Comparison of ENCODE assay signal across 8 cellular contexts in genomic region chrX:65668362-65669310, GRCh38. TPM values are rescaled to one million over a fixed set of nuclear protein-coding genes. Genes with fewer than 3 reads are reported as not detected.
DNase-seq lines count a peak whose midpoint lies in the region; ATAC-seq, FAIRE-seq and TF ChIP-seq lines count a peak whose summit lies in the region.

No MANE protein-coding gene starts in this region.

- H3K4me3 ChIP-seq in CD4-positive, alpha-beta memory T cell (ENCODE audit: low read length in 2 of 2), result peak overlapping the region; percentile 82 to 84
- peak overlapping the region; percentile 45 to 75 (median 62) for H3K4me3 ChIP-seq in H1 (ENCODE audit: extremely low read depth in 1 of 4, insufficient read depth in 2 of 4, low read depth in 3 of 4, low read length in 4 of 4)

- no peaks in the 10 kb centered on the region for H3K27me3 Mint-ChIP-seq in CD4-positive, alpha-beta memory T cell
- no peaks in the 10 kb centered on the region for H3K27me3 Mint-ChIP-seq in mesothelial cell of epicardium (ENCODE audit: low read depth)

- peak overlapping the region; percentile 38; the same call in 1 of the 2 replicates for H3K18ac ChIP-seq in H1 (ENCODE audit: extremely low read depth, low read length)

- H3K9me3 Mint-ChIP-seq in CD4-positive, alpha-beta memory T cell, result peaks cover 0 to 1% (median 0%) of the 10 kb centered on the region in 8 donors
- peaks cover 12% of the 10 kb centered on the region for H3K9me3 Mint-ChIP-seq in mesothelial cell of epicardium

- peak overlapping the region; percentile 91 for H2BK5ac ChIP-seq in H1 (ENCODE audit: low read depth, low read length)

- peaks cover 27 to 63% (median 41%) of the 10 kb centered on the region in 4 donors for H3K4me1 Mint-ChIP-seq in CD4-positive, alpha-beta memory T cell
- peaks cover 16% of the 10 kb centered on the region for H3K4me1 Mint-ChIP-seq in mesothelial cell of epicardium

- peak overlapping the region; percentile 57; the same call in 1 of the 2 replicates for H4K8ac ChIP-seq in H1 (ENCODE audit: extremely low read depth, insufficient read depth, low read length)

- H2BK120ac ChIP-seq in H1 (replicated peaks; ENCODE audit: low read depth, low read length), result no peak overlapping the region

- WGBS in H1 (ENCODE audit: extremely low coverage in 1 of 2, insufficient coverage in 1 of 2, insufficient read length in 1 of 2, insufficient replicate concordance in 2 of 2, low coverage in 1 of 2, low lambda C conversion rate in 2 of 2, missing lambda C conversion rate in 1 of 2), 2 experiments, result 11% methylated on average over 8 of the region's 13 CpGs; no CpG with 5 or more reads in 1 of the 2 experiments

- peaks cover 0 to 48% of the 10 kb centered on the region in 2 experiments; a peak in 2 of 4 replicates for H3K79me2 ChIP-seq in H1 (ENCODE audit: control insufficient read depth in 1 of 2, insufficient read depth in 2 of 2, low read length in 2 of 2)

- H3K36me3 ChIP-seq in CD4-positive, alpha-beta memory T cell (ENCODE audit: insufficient read depth, low read length), result no peaks in the 10 kb centered on the region
- H3K36me3 ChIP-seq in H1 (ENCODE audit: control insufficient read depth in 2 of 4, insufficient read depth in 4 of 4, low read length in 3 of 4), result no peaks in the 10 kb centered on the region

- no peak overlapping the region for H2BK20ac ChIP-seq in H1 (ENCODE audit: low read length)

- H3K14ac ChIP-seq in H1 (ENCODE audit: insufficient read length), result no peak overlapping the region

- TF ChIP-seq RAD21 in H1 (IDR thresholded peaks at IDR 0.05 in 1 of 2, conservative IDR thresholded peaks at IDR 0.05 in 1 of 2; ENCODE audit: low read depth in 2 of 2, low read length in 2 of 2), result no peak

- H4K20me1 ChIP-seq in H1 (replicated peaks in 1 of 2; ENCODE audit: control insufficient read depth in 1 of 2, insufficient read depth in 2 of 2, low read length in 2 of 2), result no peaks in the 10 kb centered on the region

- peak overlapping the region; percentile 88 to 96 (median 94) for H3K27ac Mint-ChIP-seq in CD4-positive, alpha-beta memory T cell
- H3K27ac Mint-ChIP-seq in mesothelial cell of epicardium, result peak overlapping the region; percentile 90

- H3K4me2 ChIP-seq in H1 (ENCODE audit: insufficient read depth in 1 of 2, low read depth in 2 of 2, low read length in 2 of 2), result peak overlapping the region; percentile 79 to 87

- peak overlapping the region; percentile 94 to 97 (median 95) for H3K4me3 Mint-ChIP-seq in CD4-positive, alpha-beta memory T cell
- peak overlapping the region; percentile 79 for H3K4me3 Mint-ChIP-seq in mesothelial cell of epicardium

- no peaks in the 10 kb centered on the region for H3K79me1 ChIP-seq in H1 (ENCODE audit: low read depth, low read length)

- no peak overlapping the region for H3K23ac ChIP-seq in H1 (ENCODE audit: insufficient read length)

- no peaks in the 10 kb centered on the region for H3K9me3 ChIP-seq in CD4-positive, alpha-beta memory T cell (ENCODE audit: control insufficient read depth in 1 of 2, low read length in 2 of 2)
- no peaks in the 10 kb centered on the region for H3K9me3 ChIP-seq in H1 (ENCODE audit: insufficient read depth in 2 of 2, low read depth in 1 of 2, low read length in 1 of 2)

- no peaks in the 10 kb centered on the region for H3K23me2 ChIP-seq in H1 (ENCODE audit: low read depth, low read length)

- no peak for FAIRE-seq in H1 (lab: Jason Lieb, UNC)

- peak overlapping the region; percentile 57 to 74 (median 60) for H3K9ac ChIP-seq in H1 (replicated peaks in 1 of 4; ENCODE audit: extremely low read depth in 1 of 4, low read depth in 3 of 4, low read length in 3 of 4)

- peak; percentile 45 for ATAC-seq in GM21723 (IDR thresholded peaks at IDR 0.05; ENCODE audit: unreplicated experiment)
- ATAC-seq in stimulated activated naive CD8-positive, alpha-beta T cell treated with anti-CD3 and anti-CD28 coated beads, Interleukin-15, Interleukin-2, amounts not matched to agents 100 U/mL and 50 U/mL, for 24 hours, result peak; percentile 22

- CTCF ChIA-PET in CD4-positive, alpha-beta memory T cell (lab: Charles Lee; ENCODE audit: partially characterized antibody), result interaction anchor here (0.9 to 2.4 kb wide), 5 partner anchors 22 to 72 kb away, joined by 3 to 9 read pairs (median 3); no protein-coding TSS in a partner anchor
- CTCF ChIA-PET in H1 (lab: Charles Lee; ENCODE audit: partially characterized antibody), result interaction anchor here (0.6 to 1.8 kb wide), 4 partner anchors 11 to 53 kb away, joined by 3 to 4 read pairs (median 4); no protein-coding TSS in a partner anchor

- intact Hi-C loops in CD4-positive, alpha-beta memory T cell (cut with micrococcal nuclease), result loop anchor here (1.0 to 2.0 kb wide), 3 partner anchors 14 to 73 kb away; no protein-coding TSS in a partner anchor

- no peak overlapping the region for H3K56ac ChIP-seq in H1 (replicated peaks; ENCODE audit: insufficient read length, low read depth, low read length)

- no peak overlapping the region for H2AK5ac ChIP-seq in H1 (ENCODE audit: low read depth, low read length)

- peaks cover 32 to 44% of the 10 kb centered on the region in 2 donors for H3K36me3 Mint-ChIP-seq in CD4-positive, alpha-beta memory T cell
- no peaks in the 10 kb centered on the region for H3K36me3 Mint-ChIP-seq in mesothelial cell of epicardium

- no peak for TF ChIP-seq EP300 in H1 (IDR thresholded peaks at IDR 0.05; ENCODE audit: borderline replicate concordance in 1 of 2, low read depth in 2 of 2, low read length in 2 of 2)

- H4K5ac ChIP-seq in H1 (ENCODE audit: insufficient read length, low read depth, low read length), result peak overlapping the region; percentile 28

- peak overlapping the region; percentile 86 for H4K91ac ChIP-seq in H1 (replicated peaks; ENCODE audit: insufficient read length, low read length)

- H2AFZ ChIP-seq in H1 (ENCODE audit: low read length), result no peak overlapping the region

- peak; percentile 58 to 83 (median 59) for DNase-seq in CD4-positive, alpha-beta memory T cell
- DNase-seq in NCI-H460 (ENCODE audit: extremely low read depth, low read depth), result peak; percentile 82
- DNase-seq in activated CD8-positive, alpha-beta memory T cell treated with anti-CD3 and anti-CD28 coated beads for 1 hour (ENCODE audit: extremely low read depth in 1 of 2, low read depth in 1 of 2), result peak; percentile 16 to 19
- peak in 1 of 2 experiments; percentile 49 for DNase-seq in H1 (ENCODE audit: low read depth in 1 of 2, low spot score in 2 of 2)
- no peak for DNase-seq in mesothelial cell of epicardium (ENCODE audit: low spot score in 2 of 2, unreplicated experiment in 2 of 2)
- DNase-seq in stimulated activated naive CD8-positive, alpha-beta T cell treated with anti-CD3 and anti-CD28 coated beads, Interleukin-15, Interleukin-2, amounts not matched to agents 100 U/mL and 50 U/mL, for 24 hours, result peak; percentile 49
- DNase-seq in NCI-H526 (lab: John Stamatoyannopoulos, UW), result no peak

- H3K4ac ChIP-seq in H1 (replicated peaks; ENCODE audit: insufficient read length, low read depth, low read length), result no peak overlapping the region

- no peaks in the 10 kb centered on the region for H3K27me3 ChIP-seq in CD4-positive, alpha-beta memory T cell (ENCODE audit: insufficient read depth, low read length)
- H3K27me3 ChIP-seq in H1 (replicated peaks in 1 of 4; ENCODE audit: control insufficient read depth in 3 of 4, extremely low read depth in 1 of 4, insufficient read depth in 3 of 4, low read length in 3 of 4), result no peaks in the 10 kb centered on the region

- TF ChIP-seq CTCF in H1 (IDR thresholded peaks at IDR 0.05; ENCODE audit: control extremely low read depth in 1 of 3, insufficient read depth in 1 of 3, low read depth in 1 of 3, low read length in 3 of 3), result no peak
- no peak for TF ChIP-seq CTCF in mesothelial cell of epicardium (IDR thresholded peaks at IDR 0.05; ENCODE audit: unreplicated experiment)

- POLR2A ChIA-PET in CD4-positive, alpha-beta memory T cell (lab: Charles Lee; ENCODE audit: partially characterized antibody), result interaction anchor here (0.6 to 10.9 kb wide), 12 partner anchors 11 to 348 kb away, joined by 3 to 106 read pairs (median 8); no protein-coding TSS in a partner anchor
- POLR2A ChIA-PET in H1 (lab: Charles Lee; ENCODE audit: partially characterized antibody), result interaction anchor here (0.7 to 1.5 kb wide), 7 partner anchors 8 to 49 kb away, joined by 3 to 7 read pairs (median 3); no protein-coding TSS in a partner anchor

- H2BK15ac ChIP-seq in H1 (ENCODE audit: low read length), result no peak overlapping the region

- TF ChIP-seq POLR2A in H1 (IDR thresholded peaks at IDR 0.05; ENCODE audit: control extremely low read depth in 1 of 2, low read depth in 2 of 2, low read length in 2 of 2), result peak in 1 of 2 experiments; percentile 29; a peak in 2 of 3 replicates

- peak overlapping the region; percentile 78 for H3K27ac ChIP-seq in CD4-positive, alpha-beta memory T cell (ENCODE audit: low read depth, low read length)
- peak overlapping the region; percentile 73 for H3K27ac ChIP-seq in H1 (ENCODE audit: low read depth, low read length)

- peaks cover 39% of the 10 kb centered on the region for H3K4me1 ChIP-seq in CD4-positive, alpha-beta memory T cell (ENCODE audit: insufficient read depth, low read length)
- H3K4me1 ChIP-seq in H1 (replicated peaks in 1 of 4; ENCODE audit: control insufficient read depth in 3 of 4, insufficient read depth in 4 of 4, low read length in 3 of 4), result peaks cover 0 to 6% (median 0%) of the 10 kb centered on the region in 4 experiments; a peak in 2 of 7 replicates

- H2BK12ac ChIP-seq in H1 (ENCODE audit: low read depth, low read length), result no peak overlapping the region; the same call in 1 of the 2 replicates

TF ChIP-seq in H1, 55 proteins besides CTCF, POLR2A, EP300 and RAD21 (continues in another document):
- TF ChIP-seq YY1 (IDR thresholded peaks at IDR 0.05; ENCODE audit: low read depth, low read length) (0 out of 2 replicates have a peak, but pooled peaks have one; percentile 27), CEBPB (IDR thresholded peaks at IDR 0.05; ENCODE audit: low read depth, low read length) (peak; percentile 41; the same call in 1 of the 2 replicates), TAF1 (IDR thresholded peaks at IDR 0.05; ENCODE audit: low read depth, low read length) (peak; percentile 28; the same call in 1 of the 2 replicates)

RNA-seq across cellular contexts. Expression of gene MSN, which starts 1.2 kb away (rescaled TPM):
- 100 to 1,000 TPM; 334 to 343 TPM for total RNA-seq in CD4-positive, alpha-beta memory T cell
- 100 to 1,000 TPM; 594 to 669 TPM for polyA plus RNA-seq in CD4-positive, alpha-beta memory T cell
- 238 and 251 TPM in 2 replicates for total RNA-seq in NCI-H460 (2014; rRNA removed; shearing (Covaris generic))
- 166 and 205 TPM in 2 replicates for polyA plus RNA-seq in NCI-H460 (2014; cell fraction: nucleus; rRNA removed)
- total RNA-seq in H1 (2021; fragmentation: NEBNext Ultra II Directional; extraction: Animal tissue kit (Norgen Biotek cat#: 25700)), result 133 and 137 TPM in 2 replicates
- polyA plus RNA-seq in H1 (2011; rRNA removed), result 89.4 and 112 TPM in 2 replicates
- polyA plus RNA-seq in H1 (2011; cell fraction: cytosol; rRNA removed), result 92.4 TPM
- 116 TPM for polyA plus RNA-seq in H1 (2011; cell fraction: nucleus; rRNA removed)
- polyA plus RNA-seq in H1 (2012, experiment 1 of 2), result 126 to 140 TPM (median 133 TPM) in 4 replicates
- polyA plus RNA-seq in H1 (2012, experiment 2 of 2), result 76.9 TPM
- 126 TPM for polyA plus RNA-seq in H1 (2013, experiment 1 of 2)
- polyA plus RNA-seq in H1 (2013, experiment 2 of 2), result 125 TPM
- 107 and 125 TPM in 2 replicates for polyA minus RNA-seq in H1 (2011; rRNA and poly(A)+ RNA removed)
- polyA minus RNA-seq in H1 (2011; cell fraction: cytosol; rRNA and poly(A)+ RNA removed), result 56.8 TPM
- 53.2 TPM for polyA minus RNA-seq in H1 (2011; cell fraction: nucleus; rRNA and poly(A)+ RNA removed)
- total RNA-seq in mesothelial cell of epicardium, result 87.8 to 91.2 TPM (median 88.4 TPM) in 3 replicates

Comparison
In these comparisons a context has a peak if more than half of its experiments do, and no peak if none do; other contexts are left out.
1. DNase-seq: peak in CD4-positive, alpha-beta memory T cell (5 of 5), NCI-H460 (single experiment), activated CD8-positive, alpha-beta memory T cell treated with anti-CD3 and anti-CD28 coated beads for 1 hour (2 of 2) and stimulated activated naive CD8-positive, alpha-beta T cell treated with anti-CD3 and anti-CD28 coated beads, Interleukin-15, Interleukin-2, amounts not matched to agents 100 U/mL and 50 U/mL, for 24 hours (single experiment); none in mesothelial cell of epicardium (0 of 2) and NCI-H526 (0 of 2).